In genomic region chr12:39764944-39765560, GRCh38 we compare ENCODE assay signal across 8 cellular contexts.
A peak's percentile ranks its signal among the peaks of the same experiment; 100 is the strongest.
DNase-seq lines count a peak whose midpoint lies in the region; ATAC-seq, FAIRE-seq and TF ChIP-seq lines count a peak whose summit lies in the region.

No MANE protein-coding gene starts in this region.

- no peak for TF ChIP-seq POLR2A in H54 (IDR thresholded peaks at IDR 0.05; ENCODE audit: low read depth, low read length)

- FAIRE-seq in H54 (lab: Jason Lieb, UNC) = peak; percentile 84

- no peak for ATAC-seq in GM21528 (IDR thresholded peaks at IDR 0.05; ENCODE audit: low FRiP score, unreplicated experiment)

- DNase-seq in SIG-M5 treated with dmso at 0.1 percent for 504 hours (lab: John Stamatoyannopoulos, UW; ENCODE audit: unreplicated experiment) (peak; percentile 66), SIG-M5 (lab: John Stamatoyannopoulos, UW) (no peak), H54 (ENCODE audit: insufficient read length, low spot score) (peak; percentile 2), NCI-H1105 treated with DMSO at 0.1 percent for 48 hours (lab: John Stamatoyannopoulos, UW) (peak; percentile 69), amniotic stem cell (lab: John Stamatoyannopoulos, UW) (peak; percentile 22), hepatic stellate cell (ENCODE audit: low spot score) (peak; percentile 10), stromal cell of bone marrow (ENCODE audit: low read depth) (peak; percentile 16)
